ENCODE assay signal across 2 cellular contexts in the genomic region with DNA sequence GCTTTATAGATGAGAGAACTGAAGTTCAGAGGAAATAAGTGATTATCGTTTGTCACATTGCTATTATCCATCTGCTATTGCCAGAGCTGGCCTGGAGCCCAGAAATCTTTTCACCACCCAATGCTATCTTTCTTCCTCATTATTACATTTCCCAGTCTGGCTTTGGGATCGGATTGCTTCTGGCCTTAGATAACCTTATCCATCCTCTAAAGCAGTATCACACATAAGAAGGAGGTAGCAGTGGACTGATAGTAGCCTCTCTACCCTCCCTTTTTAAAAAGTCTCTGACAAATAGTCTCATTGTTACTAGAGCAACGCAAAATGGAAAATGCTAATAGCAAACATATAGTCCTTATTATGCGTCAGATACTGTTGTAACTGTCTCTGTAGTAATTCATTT.
TF ChIP-seq lines count a peak whose summit lies in the region.

No MANE protein-coding gene starts in this region.

TF ChIP-seq in GM12891, 5 proteins besides CTCF, POLR2A, EP300 and RAD21:
- TF ChIP-seq POLR2AphosphoS5 (IDR thresholded peaks at IDR 0.05; ENCODE audit: low read depth, low read length) (no peak), TAF1 (IDR thresholded peaks at IDR 0.05; ENCODE audit: low read depth, low read length) (no peak), PAX5 (IDR thresholded peaks at IDR 0.05; ENCODE audit: insufficient read depth, low read length, severe bottlenecking) (no peak), POU2F2 (IDR thresholded peaks at IDR 0.05; ENCODE audit: low read depth, low read length) (no peak), SPI1 (IDR thresholded peaks at IDR 0.05; ENCODE audit: low read depth, low read length) (no peak)

TF ChIP-seq in HepG2, 621 proteins besides CTCF, POLR2A, EP300 and RAD21:
- no peak for TF ChIP-seq PAF1 (CRISPR knock-in tag; IDR thresholded peaks at IDR 0.05)
- no peak for TF ChIP-seq ZNF326 (CRISPR knock-in tag; IDR thresholded peaks at IDR 0.05; ENCODE audit: borderline replicate concordance)
- no peak for TF ChIP-seq RFXANK (CRISPR knock-in tag; IDR thresholded peaks at IDR 0.05)
TF ChIP-seq in HepG2: peak in this region for 0.
